Comparison of ENCODE assay signal across 15 cellular contexts in genomic region chr19:47661161-47661560, GRCh38. TPM values are rescaled to one million over a fixed set of nuclear protein-coding genes. Genes with fewer than 3 reads are reported as not detected.
DNase-seq lines count a peak whose midpoint lies in the region; ATAC-seq and TF ChIP-seq lines count a peak whose summit lies in the region.
"Had no signal": no experiment of that assay in that cellular context is flagged by ENCODE, and none has a peak within 500 bp of the region (broad histone marks: within the 10 kb centered on the region; RNA-seq: fewer than 3 reads in every experiment).

No MANE protein-coding gene starts in this region.

- TF ChIP-seq EP300 in tibial nerve (IDR thresholded peaks at IDR 0.05): no peak

- ATAC-seq in RWPE2 (ENCODE audit: low read depth): no peak
- ATAC-seq in GM21737 (IDR thresholded peaks at IDR 0.05; ENCODE audit: unreplicated experiment): no peak
- ATAC-seq in stimulated activated memory B cell treated with anti-CD40 and anti-IgM and Interleukin-4, amounts not matched to agents 10 μg/mL and 1 μg/mL and 100 μg/mL, for 72 hours: no peak
- ATAC-seq: activated CD8-positive, alpha-beta memory T cell treated with anti-CD3 and anti-CD28 coated beads, Interleukin-2, amount 10 ng/mL, durations not matched to agents 7 days and 5 days had no signal

- no peak for TF ChIP-seq POLR2A in tibial nerve (IDR thresholded peaks at IDR 0.05)

- H4K20me1 ChIP-seq in fibroblast of lung (ENCODE audit: control insufficient read depth, extremely low read depth, insufficient read depth, low read length) (no peaks in the 10 kb centered on the region), osteoblast (ENCODE audit: insufficient read depth, low read length) (peaks cover 7% of the 10 kb centered on the region)

- H3K4me3 Mint-ChIP-seq in stimulated activated memory B cell treated with anti-CD40 and anti-IgM and Interleukin-4, amounts not matched to agents 10 μg/mL and 1 μg/mL and 100 μg/mL, for 72 hours: no peak overlapping the region
- H3K4me3 Mint-ChIP-seq: activated B cell treated with CpG ODN at 0.5 μM for 24 hours; activated CD8-positive, alpha-beta memory T cell treated with anti-CD3 and anti-CD28 coated beads, Interleukin-2, amount 10 ng/mL, durations not matched to agents 7 days and 5 days; activated naive CD4-positive, alpha-beta T cell treated with anti-CD3 and anti-CD28 coated beads for 36 hours; CD4-positive, alpha-beta memory T cell; IgD-negative memory B cell had no signal

- no peaks in the 10 kb centered on the region for H3K27me3 Mint-ChIP-seq in stimulated activated memory B cell treated with anti-CD40 and anti-IgM and Interleukin-4, amounts not matched to agents 10 μg/mL and 1 μg/mL and 100 μg/mL, for 72 hours
- H3K27me3 Mint-ChIP-seq: activated B cell treated with CpG ODN at 0.5 μM for 24 hours; activated CD8-positive, alpha-beta memory T cell treated with anti-CD3 and anti-CD28 coated beads, Interleukin-2, amount 10 ng/mL, durations not matched to agents 7 days and 5 days; CD4-positive, alpha-beta memory T cell; IgD-negative memory B cell had no signal

- H3K27me3 ChIP-seq in RWPE2 (ENCODE audit: insufficient read depth, poor library complexity, severe bottlenecking): no peaks in the 10 kb centered on the region
- no peaks in the 10 kb centered on the region for H3K27me3 ChIP-seq in fibroblast of lung (ENCODE audit: control insufficient read depth, insufficient read depth, low read length)
- no peaks in the 10 kb centered on the region for H3K27me3 ChIP-seq in osteoblast (ENCODE audit: insufficient read depth, low read length)
- no peaks in the 10 kb centered on the region for H3K27me3 ChIP-seq in tibial nerve
- H3K27me3 ChIP-seq: neutrophil had no signal

- WGBS in tibial nerve, 2 donors: 80 to 83% methylated on average over 16 of the region's 16 CpGs

- H3K79me2 ChIP-seq in fibroblast of lung (ENCODE audit: control insufficient read depth, insufficient read depth, low read length) (peaks cover 48% of the 10 kb centered on the region), osteoblast (ENCODE audit: insufficient read depth, low read length) (peaks cover 71% of the 10 kb centered on the region)

- H3K9me3 Mint-ChIP-seq in stimulated activated memory B cell treated with anti-CD40 and anti-IgM and Interleukin-4, amounts not matched to agents 10 μg/mL and 1 μg/mL and 100 μg/mL, for 72 hours: no peaks in the 10 kb centered on the region
- H3K9me3 Mint-ChIP-seq: activated B cell treated with CpG ODN at 0.5 μM for 24 hours; activated naive CD4-positive, alpha-beta T cell treated with anti-CD3 and anti-CD28 coated beads for 36 hours; CD4-positive, alpha-beta memory T cell; IgD-negative memory B cell had no signal

- H3K27ac ChIP-seq in RWPE2 (ENCODE audit: poor library complexity, severe bottlenecking) (peak overlapping the region; percentile 93), fibroblast of lung (ENCODE audit: insufficient read depth, low read length) (peak overlapping the region; percentile 60), osteoblast (ENCODE audit: low read depth, low read length) (peak overlapping the region; percentile 99), tibial nerve (peak overlapping the region in 3 of 4 donors; percentile 63 to 96 (median 90))
- H3K27ac ChIP-seq: neutrophil had no signal

- H3K9me3 ChIP-seq in RWPE2 (ENCODE audit: severe bottlenecking) (no peaks in the 10 kb centered on the region), fibroblast of lung (ENCODE audit: control insufficient read depth, insufficient read depth, low read depth, low read length) (no peaks in the 10 kb centered on the region), osteoblast (ENCODE audit: low read depth, low read length) (no peaks in the 10 kb centered on the region), tibial nerve (no peaks in the 10 kb centered on the region)
- H3K9me3 ChIP-seq: neutrophil had no signal

- no peak overlapping the region for H3K27ac Mint-ChIP-seq in stimulated activated memory B cell treated with anti-CD40 and anti-IgM and Interleukin-4, amounts not matched to agents 10 μg/mL and 1 μg/mL and 100 μg/mL, for 72 hours
- H3K27ac Mint-ChIP-seq: activated B cell treated with CpG ODN at 0.5 μM for 24 hours; activated CD8-positive, alpha-beta memory T cell treated with anti-CD3 and anti-CD28 coated beads, Interleukin-2, amount 10 ng/mL, durations not matched to agents 7 days and 5 days had no signal

- H2AFZ ChIP-seq in fibroblast of lung (ENCODE audit: low read length) (no peak overlapping the region), osteoblast (ENCODE audit: low read length) (no peak overlapping the region)

- peaks cover 27% of the 10 kb centered on the region for H3K4me1 Mint-ChIP-seq in stimulated activated memory B cell treated with anti-CD40 and anti-IgM and Interleukin-4, amounts not matched to agents 10 μg/mL and 1 μg/mL and 100 μg/mL, for 72 hours
- H3K4me1 Mint-ChIP-seq: activated CD8-positive, alpha-beta memory T cell treated with anti-CD3 and anti-CD28 coated beads, Interleukin-2, amount 10 ng/mL, durations not matched to agents 7 days and 5 days had no signal

- no peak for TF ChIP-seq CTCF in RWPE2 (IDR thresholded peaks at IDR 0.05; ENCODE audit: poor library complexity, severe bottlenecking)
- TF ChIP-seq CTCF in fibroblast of lung (conservative IDR thresholded peaks at IDR 0.05 in 1 of 2, IDR thresholded peaks at IDR 0.05 in 1 of 2; ENCODE audit: low read depth in 1 of 2, low read length in 2 of 2): no peak
- TF ChIP-seq CTCF in osteoblast (IDR thresholded peaks at IDR 0.05; ENCODE audit: extremely low read depth, low read depth, low read length): no peak
- TF ChIP-seq CTCF in tibial nerve (IDR thresholded peaks at IDR 0.05): no peak

- H3K9ac ChIP-seq in fibroblast of lung (ENCODE audit: insufficient read depth, low read length): no peak overlapping the region

- no peak for DNase-seq in RWPE2 (ENCODE audit: low spot score)
- peak in 1 of 2 donors; percentile 51 for DNase-seq in fibroblast of lung (ENCODE audit: low read depth in 2 of 2)
- DNase-seq in osteoblast (ENCODE audit: insufficient read length, low spot score, missing footprints): peak; percentile 49
- no peak for DNase-seq in tibial nerve (ENCODE audit: low spot score in 2 of 2)
- DNase-seq in ecto neural progenitor cell (ENCODE audit: low spot score): no peak
- DNase-seq: activated B cell treated with CpG ODN at 0.5 μM for 24 hours; activated CD8-positive, alpha-beta memory T cell treated with anti-CD3 and anti-CD28 coated beads, Interleukin-2, amount 10 ng/mL, durations not matched to agents 7 days and 5 days; activated naive CD4-positive, alpha-beta T cell treated with anti-CD3 and anti-CD28 coated beads for 36 hours; CD4-positive, alpha-beta memory T cell; NCI-H1092 treated with DMSO at 0.1 percent for 48 hours had no signal

- H3K36me3 Mint-ChIP-seq in stimulated activated memory B cell treated with anti-CD40 and anti-IgM and Interleukin-4, amounts not matched to agents 10 μg/mL and 1 μg/mL and 100 μg/mL, for 72 hours: peaks cover 26% of the 10 kb centered on the region
- H3K36me3 Mint-ChIP-seq: activated CD8-positive, alpha-beta memory T cell treated with anti-CD3 and anti-CD28 coated beads, Interleukin-2, amount 10 ng/mL, durations not matched to agents 7 days and 5 days had no signal

- no peak overlapping the region for H3K4me3 ChIP-seq in RWPE2 (ENCODE audit: severe bottlenecking)
- no peak overlapping the region for H3K4me3 ChIP-seq in fibroblast of lung (replicated peaks in 1 of 4; ENCODE audit: control extremely low read depth in 1 of 4, insufficient read depth in 1 of 4, low read depth in 3 of 4, low read length in 4 of 4)
- no peak overlapping the region for H3K4me3 ChIP-seq in osteoblast (ENCODE audit: insufficient read depth, low read length)
- no peak overlapping the region for H3K4me3 ChIP-seq in tibial nerve
- H3K4me3 ChIP-seq: lung had no signal

- H3K4me1 ChIP-seq in RWPE2 (ENCODE audit: insufficient read depth, poor library complexity, severe bottlenecking): peaks cover 55% of the 10 kb centered on the region
- H3K4me1 ChIP-seq in fibroblast of lung (ENCODE audit: control insufficient read depth, extremely low read depth, insufficient read depth, low read length): peaks cover 24% of the 10 kb centered on the region
- H3K4me1 ChIP-seq in osteoblast (ENCODE audit: insufficient read depth, low read length): peaks cover 44% of the 10 kb centered on the region
- peaks cover 0 to 79% (median 45%) of the 10 kb centered on the region in 4 donors for H3K4me1 ChIP-seq in tibial nerve

- H3K4me2 ChIP-seq in fibroblast of lung (ENCODE audit: extremely low read depth, insufficient read depth, low read length) (no peak overlapping the region), osteoblast (ENCODE audit: insufficient read depth, low read length) (no peak overlapping the region)

- H3K36me3 ChIP-seq in RWPE2 (ENCODE audit: low read depth) (no peaks in the 10 kb centered on the region; the same call in 1 of the 2 replicates), fibroblast of lung (ENCODE audit: control insufficient read depth, insufficient read depth, low read length) (no peaks in the 10 kb centered on the region), osteoblast (ENCODE audit: insufficient read depth, low read length) (no peaks in the 10 kb centered on the region), tibial nerve (no peaks in the 10 kb centered on the region)
- H3K36me3 ChIP-seq: neutrophil had no signal

RNA-seq across cellular contexts. Expression of gene EHD2, which starts 52.1 kb away (rescaled TPM):
- total RNA-seq in fibroblast of lung: 106 and 192 TPM in 2 replicates
- 96.5 and 97.0 TPM in 2 replicates for polyA plus RNA-seq in fibroblast of lung
- polyA plus RNA-seq in fibroblast of lung (2012): 422 and 520 TPM in 2 replicates
- polyA minus RNA-seq in fibroblast of lung (ENCODE audit: low replicate concordance): 423 and 614 TPM in 2 replicates
- 136 and 144 TPM in 2 replicates for total RNA-seq in osteoblast
- total RNA-seq in tibial nerve: 100 to 1,000 TPM; 128 to 196 (median 159) TPM
- total RNA-seq: activated B cell treated with CpG ODN at 0.5 μM for 24 hours; CD4-positive, alpha-beta memory T cell had no signal
- polyA plus RNA-seq: CD4-positive, alpha-beta memory T cell; IgD-negative memory B cell had no signal

RNA-seq across cellular contexts. Expression of gene BICRA, which starts 52.2 kb away (rescaled TPM):
- total RNA-seq in fibroblast of lung: 3.3 and 3.8 TPM in 2 replicates
- polyA plus RNA-seq in fibroblast of lung: 0.44 and 0.54 TPM in 2 replicates
- polyA plus RNA-seq in fibroblast of lung (2012): 7.0 and 8.8 TPM in 2 replicates
- 11.9 and 14.5 TPM in 2 replicates for polyA minus RNA-seq in fibroblast of lung (ENCODE audit: low replicate concordance)
- 3.8 and 4.7 TPM in 2 replicates for total RNA-seq in osteoblast
- total RNA-seq in tibial nerve: 10 to 100 TPM in 2 of 4 donors, 1 to 10 TPM in 2; 6.1 to 23.1 (median 9.8) TPM
